Comparison of ENCODE assay signal across 8 cellular contexts in the genomic region with DNA sequence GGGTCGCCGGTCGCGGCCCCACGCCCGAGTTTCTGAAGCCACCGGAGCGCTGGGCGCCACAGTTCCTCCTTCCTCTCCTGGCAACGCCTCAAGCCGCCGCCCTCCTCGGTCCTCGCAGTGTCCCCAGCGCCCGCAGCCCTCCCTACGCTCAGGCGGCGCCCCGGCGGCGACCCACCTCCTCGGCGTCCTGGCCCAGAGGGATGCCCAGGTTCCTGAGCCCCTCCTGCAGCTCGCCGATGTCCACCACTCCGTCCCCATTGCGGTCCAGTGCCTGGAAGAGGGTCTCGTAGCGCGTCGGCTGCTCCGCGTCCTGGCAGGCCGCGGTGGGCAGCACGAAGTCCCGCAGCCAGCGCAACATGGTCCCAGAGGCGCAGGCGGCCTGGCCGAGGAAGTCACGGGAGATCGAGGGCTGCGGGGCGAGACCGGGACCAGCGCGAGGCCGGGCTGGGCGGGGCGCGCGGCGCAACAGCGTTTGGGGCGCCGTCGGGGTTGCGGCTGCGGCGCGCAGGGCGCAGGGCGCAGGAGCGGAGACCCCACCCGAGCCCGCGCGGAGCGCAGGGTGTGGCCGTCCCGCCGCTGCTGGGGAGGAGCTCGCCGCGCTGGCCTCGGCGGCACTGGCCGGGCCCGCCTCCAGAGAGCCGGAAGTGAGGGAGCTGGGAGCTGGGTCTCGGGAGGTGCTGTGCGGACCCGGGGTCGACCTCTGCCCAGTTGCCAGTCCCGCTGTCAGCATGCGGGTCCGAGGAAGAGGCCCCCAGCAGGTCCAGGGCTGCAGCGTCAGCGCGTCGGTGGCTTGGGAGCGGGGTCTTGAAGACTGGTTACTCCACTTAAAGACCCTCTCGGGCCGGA. TPM values are rescaled to one million over a fixed set of nuclear protein-coding genes. Genes with fewer than 3 reads are reported as not detected.
DNase-seq lines count a peak whose midpoint lies in the region; TF ChIP-seq lines count a peak whose summit lies in the region.

SLC25A24 (minus strand) TSS at position 563 of the 846 bp plus-strand sequence; CDS start at position 358, 205 bp downstream.

- peaks cover 12% of the 10 kb centered on the region for H3K9me3 Mint-ChIP-seq in type B pancreatic cell

- H3K9me2 ChIP-seq in GM23248 (ENCODE audit: insufficient read depth) = no peaks in the 10 kb centered on the region
- no peaks in the 10 kb centered on the region for H3K9me2 ChIP-seq in Loucy (replicated peaks; ENCODE audit: low read depth, low read length)

- H3K27me3 ChIP-seq in GM23248 (replicated peaks; ENCODE audit: insufficient read depth) (no peaks in the 10 kb centered on the region), Loucy (ENCODE audit: insufficient read depth, low read length, poor library complexity, severe bottlenecking) (no peaks in the 10 kb centered on the region)

- H3K4me2 ChIP-seq in GM23248 (ENCODE audit: unreplicated experiment) (peak within 1 kb of the TSS; percentile 91), Loucy (ENCODE audit: low read depth, low read length, poor library complexity, severe bottlenecking) (peak within 1 kb of the TSS; percentile 74)

- intact Hi-C loops in cardiac septum (cut with DNase I) (no loop called here), posterior cingulate gyrus (cut with DNase I) (no loop called here)

- H3K27ac ChIP-seq in GM23248 = peak within 1 kb of the TSS; percentile 77
- H3K27ac ChIP-seq in adipose tissue (ENCODE audit: low read depth, low read length) = peak within 1 kb of the TSS; percentile 13

- TF ChIP-seq CTCF in Loucy (conservative IDR thresholded peaks at IDR 0.05; ENCODE audit: low read length) (no peak), type B pancreatic cell (conservative IDR thresholded peaks at IDR 0.05) (no peak)

- H4K20me1 ChIP-seq in GM23248 (ENCODE audit: insufficient read depth) (no peaks in the 10 kb centered on the region), Loucy (ENCODE audit: insufficient read depth, low read length, poor library complexity, severe bottlenecking) (peaks cover 7% of the 10 kb centered on the region)

- H3K79me2 ChIP-seq in GM23248 (ENCODE audit: insufficient read depth) = peaks cover 49% of the 10 kb centered on the region
- peaks cover 30% of the 10 kb centered on the region for H3K79me2 ChIP-seq in Loucy (ENCODE audit: insufficient read depth, low read length)

- H3K4me3 Mint-ChIP-seq in type B pancreatic cell = peak within 1 kb of the TSS; percentile 93

- peaks cover 23% of the 10 kb centered on the region for H3F3A ChIP-seq in GM23248 (ENCODE audit: insufficient read depth)
- peaks cover 4% of the 10 kb centered on the region; the same call in 1 of the 2 replicates for H3F3A ChIP-seq in Loucy (ENCODE audit: low read depth)

- DNase-seq in EH (ENCODE audit: low read depth) = peak; percentile 83
- DNase-seq in GM23248 = peak; percentile 90
- peak; percentile 55 for DNase-seq in T follicular helper cell (ENCODE audit: low read depth)
- peak; percentile 92 for DNase-seq in cardiac septum (ENCODE audit: low spot score)
- DNase-seq in posterior cingulate gyrus = peak; percentile 50 to 96 (median 70)
- peak; percentile 82 for DNase-seq in type B pancreatic cell (ENCODE audit: extremely low spot score, unreplicated experiment)

- H3K27ac Mint-ChIP-seq in type B pancreatic cell = peak within 1 kb of the TSS; percentile 94

- in situ Hi-C loops in GM23248 (cut with MboI) = loop anchor here (10.0 kb wide), 1 partner anchor 445 kb away; no protein-coding TSS in a partner anchor

- H3K36me3 ChIP-seq in GM23248 (ENCODE audit: low read depth) (0 out of 2 replicates have a peak, but pooled peaks cover 12% of the 10 kb centered on the region), Loucy (ENCODE audit: insufficient read depth, low read length) (no peaks in the 10 kb centered on the region)

- peaks cover 25% of the 10 kb centered on the region for H3K4me1 Mint-ChIP-seq in type B pancreatic cell (ENCODE audit: unreplicated experiment)

- peaks cover 10% of the 10 kb centered on the region for H3K4me1 ChIP-seq in GM23248 (ENCODE audit: insufficient read depth)
- peaks cover 38% of the 10 kb centered on the region for H3K4me1 ChIP-seq in Loucy (ENCODE audit: insufficient read depth, low read length, poor library complexity, severe bottlenecking)

- H3K9ac ChIP-seq in GM23248 = peak within 1 kb of the TSS; percentile 93
- peak within 1 kb of the TSS; percentile 76 for H3K9ac ChIP-seq in Loucy (ENCODE audit: low read depth, low read length, poor library complexity, severe bottlenecking)

- peaks cover 27% of the 10 kb centered on the region for H3K36me3 Mint-ChIP-seq in type B pancreatic cell

- H3K9me3 ChIP-seq in GM23248 (ENCODE audit: low read depth) (no peaks in the 10 kb centered on the region), Loucy (ENCODE audit: insufficient read depth, low read depth, low read length) (no peaks in the 10 kb centered on the region)

- 0 to 1% methylated on average over 27 to 62 of the region's 96 CpGs for WGBS in GM23248 (ENCODE audit: low coverage in 1 of 2, low lambda C conversion rate in 2 of 2, missing lambda C conversion rate in 2 of 2), 2 experiments
- WGBS in adipose tissue, 3 donors = 0% methylated on average over 79 to 96 of the region's 96 CpGs

- peak within 1 kb of the TSS; percentile 99 for H2AFZ ChIP-seq in GM23248
- H2AFZ ChIP-seq in Loucy (ENCODE audit: low read length) = peak within 1 kb of the TSS; percentile 97

- H3K27me3 Mint-ChIP-seq in type B pancreatic cell = peaks cover 2% of the 10 kb centered on the region

- H3K4me3 ChIP-seq in GM23248 (peak within 1 kb of the TSS; percentile 94), Loucy (ENCODE audit: low read length, poor library complexity, severe bottlenecking) (peak within 1 kb of the TSS; percentile 83)

RNA-seq across cellular contexts. Expression of gene SLC25A24, which starts in this region (rescaled TPM):
- 41.5 and 47.7 TPM in 2 replicates for total RNA-seq in GM23248 (2014; rRNA removed; shearing (Covaris generic))
- 37.8 and 40.2 TPM in 2 replicates for polyA plus RNA-seq in GM23248 (2016; fragmentation: Nextera tagmentation; extraction: Ambion mirVana)
- polyA plus RNA-seq in adipose tissue = 10 to 100 TPM in 2 of 3 donors, 1 to 10 TPM in 1; 5.8 to 19.6 (median 15.9) TPM
- total RNA-seq in cardiac septum = 13.7 TPM
- 43.3 and 46.6 TPM in 2 replicates for total RNA-seq in type B pancreatic cell (ENCODE audit: low replicate concordance)

Comparison
In these comparisons a context has a peak if more than half of its experiments do, and no peak if none do; other contexts are left out.
1. Peak in every context shown above with its lines: DNase-seq, H3K4me3 ChIP-seq and H3K27ac ChIP-seq.